30 cellular contexts compared by ENCODE assay signal in the genomic region with DNA sequence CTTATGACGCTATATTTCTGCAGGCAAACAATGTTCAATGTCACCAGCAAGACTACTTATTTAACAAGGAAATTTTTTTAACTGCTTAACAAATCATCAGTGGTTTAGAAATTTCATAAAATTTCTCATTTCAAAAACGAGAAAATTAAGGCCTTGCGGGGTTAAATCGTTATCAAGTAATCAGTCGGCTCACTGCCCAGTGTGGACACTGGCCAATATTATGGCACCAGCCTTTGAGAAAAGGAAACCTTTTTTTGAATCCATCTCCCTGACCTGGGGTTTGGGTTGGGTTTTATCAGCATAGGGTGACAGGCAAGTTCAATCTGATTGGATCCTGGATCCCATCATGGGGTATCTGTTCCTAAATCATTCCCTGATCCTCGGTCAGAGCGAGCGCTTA.
"Had no signal": no experiment of that assay in that cellular context is flagged by ENCODE, and none has a peak within 500 bp of the region (broad histone marks: within the 10 kb centered on the region; RNA-seq: fewer than 3 reads in every experiment).

No MANE protein-coding gene starts in this region.

- H3K27me3 ChIP-seq: pancreas, testis, thyroid gland, upper lobe of left lung, vagina had no signal

- H3K36me3 Mint-ChIP-seq: immature natural killer cell; naive thymus-derived CD8-positive, alpha-beta T cell; stimulated activated naive B cell treated with anti-CD40 and anti-IgM and Interleukin-4, amounts not matched to agents 10 μg/mL and 1 μg/mL and 100 μg/mL, for 72 hours had no signal

- H3K9me3 Mint-ChIP-seq: immature natural killer cell; naive thymus-derived CD8-positive, alpha-beta T cell; nephron; neural crest cell; stimulated activated naive B cell treated with anti-CD40 and anti-IgM and Interleukin-4, amounts not matched to agents 10 μg/mL and 1 μg/mL and 100 μg/mL, for 72 hours had no signal

- H3K36me3 ChIP-seq: left lung, lower lobe of right lung, pancreas, prostate gland, stomach, thyroid gland, transverse colon, upper lobe of left lung, vagina had no signal

- H3K4me1 ChIP-seq: left lung, lower lobe of right lung, pancreas, prostate gland, stomach, testis, thyroid gland, transverse colon, upper lobe of left lung, vagina had no signal

- H3K27ac ChIP-seq: left lung, lower lobe of right lung, pancreas, prostate gland, skin epidermis, stomach, testis, thyroid gland, transverse colon, upper lobe of left lung, vagina had no signal

- DNase-seq: immature natural killer cell; kidney; left colon; left lung; lower lobe of right lung; mammary epithelial cell; mesenchymal stem cell; naive thymus-derived CD8-positive, alpha-beta T cell; nucleus accumbens; pancreas; posterior cingulate gyrus; retina; right cardiac atrium; stimulated activated CD4-positive, alpha-beta T cell treated with anti-CD3 and anti-CD28 coated beads, Interleukin-12 subunit alpha, Interleukin-12 subunit beta, amount 100 ng/mL, for 4 hours; stimulated activated CD4-positive, alpha-beta T cell treated with anti-CD3 and anti-CD28 coated beads, Interleukin-15, amount 100 ng/mL, for 24 hours; stimulated activated CD4-positive, alpha-beta T cell treated with anti-CD3 and anti-CD28 coated beads, Interleukin-2, amount 100 ng/mL, for 24 hours; stimulated activated CD4-positive, alpha-beta T cell treated with anti-CD3 and anti-CD28 coated beads, Interleukin-4, amount 100 ng/mL, for 1 hour; stimulated activated naive B cell treated with anti-CD40 and anti-IgM and Interleukin-4, amounts not matched to agents 10 μg/mL and 1 μg/mL and 100 μg/mL, for 72 hours; stimulated activated naive CD8-positive, alpha-beta T cell treated with anti-CD3 and anti-CD28 coated beads, Interleukin-15, Interleukin-2, amounts not matched to agents 100 U/mL and 50 U/mL, for 24 hours; stomach; testis; thyroid gland; transverse colon had no signal

- H3K4me3 Mint-ChIP-seq: immature natural killer cell; naive thymus-derived CD8-positive, alpha-beta T cell; nephron; neural crest cell; stimulated activated naive B cell treated with anti-CD40 and anti-IgM and Interleukin-4, amounts not matched to agents 10 μg/mL and 1 μg/mL and 100 μg/mL, for 72 hours had no signal

- ATAC-seq: left colon; left lung; lower lobe of right lung; naive thymus-derived CD8-positive, alpha-beta T cell; right cardiac atrium; sciatic nerve; stimulated activated naive B cell treated with anti-CD40 and anti-IgM and Interleukin-4, amounts not matched to agents 10 μg/mL and 1 μg/mL and 100 μg/mL, for 72 hours; stimulated activated naive CD8-positive, alpha-beta T cell treated with anti-CD3 and anti-CD28 coated beads, Interleukin-15, Interleukin-2, amounts not matched to agents 100 U/mL and 50 U/mL, for 24 hours had no signal

- H3K27ac Mint-ChIP-seq: immature natural killer cell; naive thymus-derived CD8-positive, alpha-beta T cell; nephron; stimulated activated naive B cell treated with anti-CD40 and anti-IgM and Interleukin-4, amounts not matched to agents 10 μg/mL and 1 μg/mL and 100 μg/mL, for 72 hours had no signal

- H3K4me3 ChIP-seq: left lung, lower lobe of right lung, pancreas, prostate gland, skin epidermis, stomach, testis, thyroid gland, transverse colon, upper lobe of left lung, vagina had no signal

- H3K4me1 Mint-ChIP-seq: immature natural killer cell; naive thymus-derived CD8-positive, alpha-beta T cell; nephron; neural crest cell had no signal

- H3K9me3 ChIP-seq: left lung, lower lobe of right lung, pancreas, prostate gland, stomach, testis, thyroid gland, transverse colon, upper lobe of left lung, vagina had no signal
